In genomic region chr1:180482425-180483275, GRCh38 we compare ENCODE assay signal across 7 cellular contexts. TPM values are rescaled to one million over a fixed set of nuclear protein-coding genes. Genes with fewer than 3 reads are reported as not detected.
A peak's percentile ranks its signal among the peaks of the same experiment; 100 is the strongest.
DNase-seq lines count a peak whose midpoint lies in the region; ATAC-seq and TF ChIP-seq lines count a peak whose summit lies in the region.

No MANE protein-coding gene starts in this region.

- H3K27ac Mint-ChIP-seq in mesothelial cell of epicardium = no peak overlapping the region

- H3K9me3 ChIP-seq in DOHH2 (ENCODE audit: control insufficient read depth, insufficient read depth, low read length) = no peaks in the 10 kb centered on the region
- H3K9me3 ChIP-seq in PC-3 (ENCODE audit: low read length) = no peaks in the 10 kb centered on the region

- H2AFZ ChIP-seq in PC-3 (ENCODE audit: low read length) = no peak overlapping the region

- no peak overlapping the region for H3K4me3 Mint-ChIP-seq in mesothelial cell of epicardium

- CTCF ChIA-PET in PC-3 (lab: Charles Lee) = no interaction called here

- intact Hi-C loops in PC-3 (cut with micrococcal nuclease) = loop anchor here (2.0 kb wide), 2 partner anchors 230 to 776 kb away; no protein-coding TSS in a partner anchor

- POLR2A ChIA-PET in PC-3 (lab: Charles Lee; ENCODE audit: unreplicated experiment) = no interaction called here

- H3K4me3 ChIP-seq in DOHH2 (ENCODE audit: low read length) = no peak overlapping the region
- H3K4me3 ChIP-seq in PC-3 (ENCODE audit: low read length) = no peak overlapping the region; the same call in 1 of the 2 replicates

- H3K4me2 ChIP-seq in DOHH2 (ENCODE audit: low read length) = peak overlapping the region; percentile 38
- H3K4me2 ChIP-seq in PC-3 (ENCODE audit: low read length) = peak overlapping the region; percentile 58

- peak; percentile 55 for ATAC-seq in PC-3
- ATAC-seq in GM18520 (IDR thresholded peaks at IDR 0.05; ENCODE audit: unreplicated experiment) = no peak
- ATAC-seq in HG02884 (IDR thresholded peaks at IDR 0.05; ENCODE audit: unreplicated experiment) = no peak

- H3K36me3 Mint-ChIP-seq in mesothelial cell of epicardium = peaks cover 15% of the 10 kb centered on the region

- peaks cover 8% of the 10 kb centered on the region for H3K4me1 ChIP-seq in DOHH2 (ENCODE audit: control insufficient read depth, low read length)
- peaks cover 2% of the 10 kb centered on the region; the same call in 1 of the 2 replicates for H3K4me1 ChIP-seq in PC-3 (ENCODE audit: insufficient read depth, low read length)

- no peaks in the 10 kb centered on the region for H3K9me2 ChIP-seq in DOHH2 (replicated peaks; ENCODE audit: control insufficient read depth, low read length)
- H3K9me2 ChIP-seq in PC-3 (replicated peaks; ENCODE audit: low read length) = no peaks in the 10 kb centered on the region

- H3K9me3 Mint-ChIP-seq in mesothelial cell of epicardium = peaks cover 4% of the 10 kb centered on the region

- TF ChIP-seq CTCF in DOHH2 (IDR thresholded peaks at IDR 0.05; ENCODE audit: low read depth, low read length, poor library complexity, severe bottlenecking) (peak; percentile 75), PC-3 (conservative IDR thresholded peaks at IDR 0.05; ENCODE audit: low read depth, low read length) (peak; percentile 74), mesothelial cell of epicardium (IDR thresholded peaks at IDR 0.05; ENCODE audit: unreplicated experiment) (peak; percentile 92)

- no peak overlapping the region for H3K9ac ChIP-seq in PC-3 (ENCODE audit: low read length)

- H3K36me3 ChIP-seq in DOHH2 (ENCODE audit: control insufficient read depth, low read length) (peaks cover 50% of the 10 kb centered on the region), PC-3 (ENCODE audit: low read depth, low read length) (peaks cover 8% of the 10 kb centered on the region)

- peaks cover 8% of the 10 kb centered on the region for H3K79me2 ChIP-seq in DOHH2 (ENCODE audit: control insufficient read depth, low read length)
- H3K79me2 ChIP-seq in PC-3 (ENCODE audit: low read length) = no peaks in the 10 kb centered on the region

- peaks cover 6% of the 10 kb centered on the region for H3K4me1 Mint-ChIP-seq in mesothelial cell of epicardium

- BruUV-seq in PC-3 (replicated peaks; lab: Mats Ljungman, UMichigan) = no TSS peak

- no peaks in the 10 kb centered on the region for H3K27me3 Mint-ChIP-seq in mesothelial cell of epicardium (ENCODE audit: low read depth)

- peaks cover 9% of the 10 kb centered on the region; the same call in 1 of the 2 replicates for H3F3A ChIP-seq in DOHH2 (ENCODE audit: control insufficient read depth, insufficient read depth)
- no peaks in the 10 kb centered on the region for H3F3A ChIP-seq in PC-3 (ENCODE audit: low read length, unreplicated experiment)

- DNase-seq in HS-27A (ENCODE audit: low read depth) (peak; percentile 24), PC-3 (peak; percentile 59), dermis blood vessel endothelial cell (peak; percentile 76), mesothelial cell of epicardium (ENCODE audit: low spot score in 2 of 2, unreplicated experiment in 2 of 2) (no peak)

- H3K27me3 ChIP-seq in DOHH2 (ENCODE audit: control insufficient read depth, low read length) = no peaks in the 10 kb centered on the region
- no peaks in the 10 kb centered on the region for H3K27me3 ChIP-seq in PC-3 (ENCODE audit: low read length)

- no peak overlapping the region for H3K27ac ChIP-seq in DOHH2 (ENCODE audit: low read depth, low read length)
- H3K27ac ChIP-seq in PC-3 (ENCODE audit: low read length) = no peak overlapping the region

- H4K20me1 ChIP-seq in DOHH2 (ENCODE audit: control insufficient read depth, insufficient read depth, low read depth, low read length) (no peaks in the 10 kb centered on the region), PC-3 (ENCODE audit: low read length) (no peaks in the 10 kb centered on the region)

RNA-seq across cellular contexts. Expression of gene ACBD6, which starts 19.7 kb away (rescaled TPM):
- 43.3 and 69.6 TPM in 2 replicates for total RNA-seq in PC-3 (2014; rRNA removed)
- 48.8 and 52.6 TPM in 2 replicates for total RNA-seq in dermis blood vessel endothelial cell
- total RNA-seq in mesothelial cell of epicardium = 75.2 to 80.5 TPM (median 77.5 TPM) in 3 replicates

Comparison
In these comparisons a context has a peak if more than half of its experiments do, and no peak if none do; other contexts are left out.
1. DNase-seq: peak in HS-27A (single experiment), PC-3 (single experiment) and dermis blood vessel endothelial cell (single experiment); none in mesothelial cell of epicardium (0 of 2).
2. Peak in every context shown above with its lines, with median percentiles within 50 percentile points of each other: CTCF ChIP-seq.